In genomic region chr14:58082491-58083098, GRCh38 we compare ENCODE assay signal across 10 cellular contexts.
DNase-seq lines count a peak whose midpoint lies in the region; ATAC-seq and TF ChIP-seq lines count a peak whose summit lies in the region.
"Had no signal": no experiment of that assay in that cellular context is flagged by ENCODE, and none has a peak within 500 bp of the region (broad histone marks: within the 10 kb centered on the region; RNA-seq: fewer than 3 reads in every experiment).

No MANE protein-coding gene starts in this region.

- H3K4me3 ChIP-seq in ACC112 (ENCODE audit: low read depth, low read length) (peak overlapping the region; percentile 44; the same call in 1 of the 2 replicates), IMR-90 (ENCODE audit: insufficient read depth, low read depth, low read length) (no peak overlapping the region), brain microvascular endothelial cell (ENCODE audit: low read depth, low read length) (no peak overlapping the region)

- H3K4me2 ChIP-seq in IMR-90 (ENCODE audit: low read depth, low read length): peak overlapping the region; percentile 47

- H2BK15ac ChIP-seq in IMR-90 (ENCODE audit: low read depth, low read length): peak overlapping the region; percentile 84; the same call in 2 of the 3 replicates

- H3K18ac ChIP-seq in IMR-90 (ENCODE audit: low read depth, low read length): peak overlapping the region; percentile 82

- peak overlapping the region; percentile 68; the same call in 1 of the 2 replicates for H2AK5ac ChIP-seq in IMR-90 (ENCODE audit: low read depth, low read length)

- H3K27me3 ChIP-seq in ACC112 (ENCODE audit: insufficient read depth, low read length): peaks cover 12% of the 10 kb centered on the region
- H3K27me3 ChIP-seq in IMR-90 (ENCODE audit: control insufficient read depth, insufficient read depth, low read length): peaks cover 5% of the 10 kb centered on the region; the same call in 1 of the 2 replicates
- no peaks in the 10 kb centered on the region for H3K27me3 ChIP-seq in brain microvascular endothelial cell (replicated peaks)

- H3K36me3 Mint-ChIP-seq in stimulated activated memory B cell treated with anti-CD40 and anti-IgM and Interleukin-4, amounts not matched to agents 10 μg/mL and 1 μg/mL and 100 μg/mL, for 72 hours: no peaks in the 10 kb centered on the region
- H3K36me3 Mint-ChIP-seq in effector memory CD8-positive, alpha-beta T cell (ENCODE audit: insufficient read depth): peaks cover 3% of the 10 kb centered on the region

- no peaks in the 10 kb centered on the region for H3K79me2 ChIP-seq in ACC112 (ENCODE audit: control insufficient read depth, insufficient read depth, low read length, unreplicated experiment)

- TF ChIP-seq POLR2A in IMR-90 (IDR thresholded peaks at IDR 0.05; ENCODE audit: low read depth, low read length): no peak

- no peaks in the 10 kb centered on the region for H3K79me1 ChIP-seq in IMR-90 (ENCODE audit: low read depth in 1 of 2, low read length in 2 of 2)

- H4K91ac ChIP-seq in IMR-90 (ENCODE audit: insufficient read depth, low read depth, low read length): peak overlapping the region; percentile 91

- peak overlapping the region; percentile 80 for H2BK5ac ChIP-seq in IMR-90 (ENCODE audit: low read depth, low read length, poor library complexity, severe bottlenecking)

- H3K36me3 ChIP-seq in ACC112 (ENCODE audit: insufficient read depth, low read length) (no peaks in the 10 kb centered on the region), IMR-90 (ENCODE audit: control insufficient read depth, insufficient read depth, low read length) (no peaks in the 10 kb centered on the region), brain microvascular endothelial cell (replicated peaks) (no peaks in the 10 kb centered on the region)

- dilution Hi-C loops in IMR-90 (cut with HindIII; ENCODE audit: low sequenced_read_pairs, unreplicated experiment): no loop called here

- no TSS peak for BruUV-seq in IMR-90 (replicated peaks; lab: Mats Ljungman, UMichigan)

- H3K4me1 ChIP-seq in ACC112 (ENCODE audit: control insufficient read depth, insufficient read depth, low read length, unreplicated experiment) (peaks cover 27% of the 10 kb centered on the region), IMR-90 (ENCODE audit: control insufficient read depth, insufficient read depth, low read length) (peaks cover 13% of the 10 kb centered on the region)
- H3K4me1 ChIP-seq: Caco-2 had no signal

- no CpG with 5 or more reads among the region's 1 CpG for WGBS in IMR-90 (ENCODE audit: extremely low coverage in 2 of 2, insufficient read length in 1 of 2), 2 experiments

- in situ Hi-C loops in IMR-90 (cut with MboI; ENCODE audit: low sequenced_read_pairs): no loop called here
- in situ Hi-C loops in brain microvascular endothelial cell (cut with HindIII; ENCODE audit: low pct_ligation_motif_present, low sequenced_read_pairs): no loop called here

- H3K27ac ChIP-seq in ACC112 (ENCODE audit: low read depth, low read length) (peak overlapping the region; percentile 93), IMR-90 (ENCODE audit: insufficient read depth, low read length) (peak overlapping the region; percentile 60), brain microvascular endothelial cell (peak overlapping the region; percentile 87)

- H2BK120ac ChIP-seq in IMR-90 (ENCODE audit: low read depth, low read length): peak overlapping the region; percentile 98

- no peak for TF ChIP-seq RAD21 in IMR-90 (IDR thresholded peaks at IDR 0.05; ENCODE audit: low read length)

- H3K9me3 Mint-ChIP-seq in stimulated activated memory B cell treated with anti-CD40 and anti-IgM and Interleukin-4, amounts not matched to agents 10 μg/mL and 1 μg/mL and 100 μg/mL, for 72 hours: no peaks in the 10 kb centered on the region
- no peaks in the 10 kb centered on the region for H3K9me3 Mint-ChIP-seq in effector memory CD8-positive, alpha-beta T cell

- H3K9me1 ChIP-seq in IMR-90 (ENCODE audit: insufficient read depth, low read length): peaks cover 16% of the 10 kb centered on the region

- H3K9me3 ChIP-seq in IMR-90 (ENCODE audit: control insufficient read depth, insufficient read depth, low read length): no peaks in the 10 kb centered on the region
- H3K9me3 ChIP-seq: Caco-2 had no signal

- H3K27me3 Mint-ChIP-seq in stimulated activated memory B cell treated with anti-CD40 and anti-IgM and Interleukin-4, amounts not matched to agents 10 μg/mL and 1 μg/mL and 100 μg/mL, for 72 hours: peaks cover 10% of the 10 kb centered on the region
- peaks cover 22 to 29% of the 10 kb centered on the region in 2 donors for H3K27me3 Mint-ChIP-seq in effector memory CD8-positive, alpha-beta T cell

- H2BK20ac ChIP-seq in IMR-90 (ENCODE audit: low read depth, low read length): peak overlapping the region; percentile 97

- H2AFZ ChIP-seq in ACC112 (ENCODE audit: low read length, unreplicated experiment) (peak overlapping the region; percentile 93), IMR-90 (replicated peaks; ENCODE audit: low read length, poor library complexity) (peak overlapping the region; percentile 86)

- H3K4me3 Mint-ChIP-seq in stimulated activated memory B cell treated with anti-CD40 and anti-IgM and Interleukin-4, amounts not matched to agents 10 μg/mL and 1 μg/mL and 100 μg/mL, for 72 hours: no peak overlapping the region
- no peak overlapping the region for H3K4me3 Mint-ChIP-seq in effector memory CD8-positive, alpha-beta T cell

- no peak overlapping the region for H3K9ac ChIP-seq in IMR-90 (ENCODE audit: low read depth, low read length)

- POLR2A ChIA-PET in IMR-90 (lab: Charles Lee; ENCODE audit: unreplicated experiment): no interaction called here

- peak overlapping the region; percentile 35 for H2AK9ac ChIP-seq in IMR-90 (replicated peaks; ENCODE audit: low read depth, low read length, poor library complexity)

- H3K4me1 Mint-ChIP-seq in stimulated activated memory B cell treated with anti-CD40 and anti-IgM and Interleukin-4, amounts not matched to agents 10 μg/mL and 1 μg/mL and 100 μg/mL, for 72 hours: no peaks in the 10 kb centered on the region
- no peaks in the 10 kb centered on the region for H3K4me1 Mint-ChIP-seq in effector memory CD8-positive, alpha-beta T cell (ENCODE audit: low read depth in 2 of 2)

- H3K23ac ChIP-seq in IMR-90 (ENCODE audit: low read depth, low read length): peak overlapping the region; percentile 94

- no peaks in the 10 kb centered on the region for H4K20me1 ChIP-seq in IMR-90 (ENCODE audit: insufficient read depth, low read length)

- peak overlapping the region; percentile 80; the same call in 1 of the 2 replicates for H4K5ac ChIP-seq in IMR-90 (ENCODE audit: low read depth, low read length)

- H3K14ac ChIP-seq in IMR-90 (replicated peaks; ENCODE audit: low read depth, low read length): peak overlapping the region; percentile 86

- no peak overlapping the region for H3K27ac Mint-ChIP-seq in stimulated activated memory B cell treated with anti-CD40 and anti-IgM and Interleukin-4, amounts not matched to agents 10 μg/mL and 1 μg/mL and 100 μg/mL, for 72 hours
- no peak overlapping the region for H3K27ac Mint-ChIP-seq in effector memory CD8-positive, alpha-beta T cell

- peak overlapping the region; percentile 83; the same call in 1 of the 2 replicates for H3K56ac ChIP-seq in IMR-90 (ENCODE audit: extremely low read depth, insufficient read depth, low read length)

- CTCF ChIA-PET in IMR-90 (lab: Yijun Ruan, JAX): interaction anchor here (1.4 kb wide), 1 partner anchor 11 kb away, joined by 3 read pairs; no protein-coding TSS in a partner anchor

- TF ChIP-seq CTCF in IMR-90 (conservative IDR thresholded peaks at IDR 0.05; ENCODE audit: low read depth, low read length) (no peak), brain microvascular endothelial cell (IDR thresholded peaks at IDR 0.05; ENCODE audit: low read depth, low read length, missing control alignments) (no peak)

- H3K4ac ChIP-seq in IMR-90 (ENCODE audit: low read depth, low read length): peak overlapping the region; percentile 90

- peak overlapping the region; percentile 23 to 94; a peak in 3 of 4 replicates for H4K8ac ChIP-seq in IMR-90 (ENCODE audit: low read depth in 2 of 2, low read length in 2 of 2)

- intact Hi-C loops in IMR-90 (cut with micrococcal nuclease): no loop called here

- peak; percentile 75 for ATAC-seq in IMR-90 (ENCODE audit: low read depth)
- no peak for ATAC-seq in stimulated activated memory B cell treated with anti-CD40 and anti-IgM and Interleukin-4, amounts not matched to agents 10 μg/mL and 1 μg/mL and 100 μg/mL, for 72 hours
- no peak for ATAC-seq in effector memory CD8-positive, alpha-beta T cell (replicated peaks)

- peak; percentile 89 for DNase-seq in IMR-90
- DNase-seq in brain microvascular endothelial cell: peak; percentile 86
- peak; percentile 96 for DNase-seq in kidney glomerular epithelial cell (lab: John Stamatoyannopoulos, UW)
- DNase-seq in central memory CD4-positive, alpha-beta T cell: no peak
- no peak for DNase-seq in C1 segment of cervical spinal cord (lab: John Stamatoyannopoulos, UW)
- DNase-seq in effector memory CD8-positive, alpha-beta T cell: no peak
- DNase-seq: Caco-2; stimulated activated CD4-positive, alpha-beta T cell treated with anti-CD3 and anti-CD28 coated beads, Interleukin-4, amount 100 ng/mL, for 1 hour had no signal

TF ChIP-seq in IMR-90, 13 proteins besides CTCF, POLR2A, EP300 and RAD21 (continues in another document):
- TF ChIP-seq CHD1 (IDR thresholded peaks at IDR 0.05; ENCODE audit: low read depth, low read length) (no peak), MXI1 (IDR thresholded peaks at IDR 0.05; ENCODE audit: borderline replicate concordance, low read depth, low read length) (no peak), RFX5 (IDR thresholded peaks at IDR 0.05; ENCODE audit: low read depth, low read length) (no peak), SMC3 (IDR thresholded peaks at IDR 0.05; ENCODE audit: low read depth, low read length) (no peak), BHLHE40 (IDR thresholded peaks at IDR 0.05; ENCODE audit: low read depth, low read length) (no peak; the same call in 1 of the 2 replicates), MAZ (IDR thresholded peaks at IDR 0.05; ENCODE audit: borderline replicate concordance, low read depth, low read length) (no peak), NFE2L2 (IDR thresholded peaks at IDR 0.05; ENCODE audit: low read depth, low read length) (peak; percentile 78), ELK1 (IDR thresholded peaks at IDR 0.05; ENCODE audit: borderline replicate concordance, low read depth, low read length) (no peak)

Comparison
In these comparisons a context has a peak if more than half of its experiments do, and no peak if none do; other contexts are left out.
1. DNase-seq: peak in IMR-90 (single experiment), brain microvascular endothelial cell (single experiment) and kidney glomerular epithelial cell (single experiment); none in central memory CD4-positive, alpha-beta T cell (single experiment), C1 segment of cervical spinal cord (0 of 14) and effector memory CD8-positive, alpha-beta T cell (0 of 3).
2. Peak in every context shown above with its lines, with median percentiles within 50 percentile points of each other: H3K27ac ChIP-seq.